Comparison of ENCODE assay signal across 33 cellular contexts in genomic region chr18:60191926-60192325, GRCh38.
"Had no signal": no experiment of that assay in that cellular context is flagged by ENCODE, and none has a peak within 500 bp of the region (broad histone marks: within the 10 kb centered on the region; RNA-seq: fewer than 3 reads in every experiment).

No MANE protein-coding gene starts in this region.

- H3K4me1 ChIP-seq: pancreas, prostate gland, sigmoid colon, uterus had no signal

- H3K4me3 ChIP-seq: gastroesophageal sphincter, pancreas, prostate gland, sigmoid colon, uterus had no signal

- H3K27me3 ChIP-seq: gastroesophageal sphincter, pancreas, sigmoid colon, uterus had no signal

- H3K9me3 Mint-ChIP-seq: memory B cell; stimulated activated effector memory CD8-positive, alpha-beta T cell treated with anti-CD3 and anti-CD28 coated beads, Interleukin-12 subunit alpha, Interleukin-12 subunit beta, amount 100 ng/mL, for 72 hours; stimulated activated naive CD8-positive, alpha-beta T cell treated with anti-CD3 and anti-CD28 coated beads, Interleukin-15, Interleukin-2, amounts not matched to agents 100 ng/mL and 50 ng/mL, for 24 hours had no signal

- FAIRE-seq: bronchial epithelial cell, colon, pancreas, small intestine, TTC549 had no signal

- H3K4me1 Mint-ChIP-seq: activated CD8-positive, alpha-beta memory T cell treated with anti-CD3 and anti-CD28 coated beads, Interleukin-2, amount 10 ng/mL, durations not matched to agents 7 days and 5 days; memory B cell; stimulated activated effector memory CD8-positive, alpha-beta T cell treated with anti-CD3 and anti-CD28 coated beads, Interleukin-12 subunit alpha, Interleukin-12 subunit beta, amount 100 ng/mL, for 72 hours had no signal

- H3K27ac Mint-ChIP-seq: activated CD8-positive, alpha-beta memory T cell treated with anti-CD3 and anti-CD28 coated beads, Interleukin-2, amount 10 ng/mL, durations not matched to agents 7 days and 5 days; activated CD8-positive, alpha-beta T cell treated with anti-CD3 and anti-CD28 coated beads, Interleukin-2, amount 10 ng/mL, durations not matched to agents 7 days and 5 days; activated naive CD4-positive, alpha-beta T cell treated with anti-CD3 and anti-CD28 coated beads, Interleukin-2, amount 50 U/mL, for 72 hours; activated T-cell treated with anti-CD3 and anti-CD28 coated beads, Interleukin-2, amount 50 U/mL, for 72 hours; memory B cell; stimulated activated effector memory CD8-positive, alpha-beta T cell treated with anti-CD3 and anti-CD28 coated beads, Interleukin-12 subunit alpha, Interleukin-12 subunit beta, amount 100 ng/mL, for 72 hours; stimulated activated naive CD8-positive, alpha-beta T cell treated with anti-CD3 and anti-CD28 coated beads, Interleukin-15, Interleukin-2, amounts not matched to agents 100 ng/mL and 50 ng/mL, for 24 hours; type B pancreatic cell had no signal

- H3K27me3 Mint-ChIP-seq: activated CD8-positive, alpha-beta memory T cell treated with anti-CD3 and anti-CD28 coated beads, Interleukin-2, amount 10 ng/mL, durations not matched to agents 7 days and 5 days; naive thymus-derived CD4-positive, alpha-beta T cell; stimulated activated naive CD8-positive, alpha-beta T cell treated with anti-CD3 and anti-CD28 coated beads, Interleukin-15, Interleukin-2, amounts not matched to agents 100 ng/mL and 50 ng/mL, for 24 hours had no signal

- H3K36me3 Mint-ChIP-seq: activated CD8-positive, alpha-beta memory T cell treated with anti-CD3 and anti-CD28 coated beads, Interleukin-2, amount 10 ng/mL, durations not matched to agents 7 days and 5 days; activated naive CD4-positive, alpha-beta T cell treated with anti-CD3 and anti-CD28 coated beads, Interleukin-2, amount 50 U/mL, for 72 hours; memory B cell; naive thymus-derived CD4-positive, alpha-beta T cell; stimulated activated effector memory CD8-positive, alpha-beta T cell treated with anti-CD3 and anti-CD28 coated beads, Interleukin-12 subunit alpha, Interleukin-12 subunit beta, amount 100 ng/mL, for 72 hours; type B pancreatic cell had no signal

- DNase-seq: activated CD4-positive, alpha-beta T cell treated with anti-CD3 and anti-CD28 coated beads, Interleukin-2, amount 50 U/mL, for 1 hour; activated CD8-positive, alpha-beta memory T cell treated with anti-CD3 and anti-CD28 coated beads, Interleukin-2, amount 10 ng/mL, durations not matched to agents 7 days and 5 days; activated CD8-positive, alpha-beta T cell treated with anti-CD3 and anti-CD28 coated beads, Interleukin-2, amount 10 ng/mL, durations not matched to agents 7 days and 5 days; activated naive CD4-positive, alpha-beta T cell; activated T-cell treated with anti-CD3 and anti-CD28 coated beads for 4 hours; activated T-cell treated with anti-CD3 and anti-CD28 coated beads, Interleukin-2, amount 50 U/mL, for 72 hours; anterior cingulate cortex; effector CD8-positive, alpha-beta T cell; head of caudate nucleus; hypothalamus; midbrain; naive thymus-derived CD4-positive, alpha-beta T cell; nucleus accumbens; pancreas; retina; sigmoid colon; small intestine; stimulated activated CD4-positive, alpha-beta T cell treated with anti-CD3 and anti-CD28 coated beads, Interleukin-4, amount 100 ng/mL, for 24 hours; T-helper 9 cell; uterus had no signal

- H3K27ac ChIP-seq: epithelial cell of prostate, gastroesophageal sphincter, pancreas, prostate gland, sigmoid colon, uterus, VCaP had no signal

- H3K4me3 Mint-ChIP-seq: activated CD8-positive, alpha-beta memory T cell treated with anti-CD3 and anti-CD28 coated beads, Interleukin-2, amount 10 ng/mL, durations not matched to agents 7 days and 5 days; activated CD8-positive, alpha-beta T cell treated with anti-CD3 and anti-CD28 coated beads, Interleukin-2, amount 10 ng/mL, durations not matched to agents 7 days and 5 days; activated T-cell treated with anti-CD3 and anti-CD28 coated beads, Interleukin-2, amount 50 U/mL, for 72 hours; memory B cell; naive thymus-derived CD4-positive, alpha-beta T cell; stimulated activated effector memory CD8-positive, alpha-beta T cell treated with anti-CD3 and anti-CD28 coated beads, Interleukin-12 subunit alpha, Interleukin-12 subunit beta, amount 100 ng/mL, for 72 hours; stimulated activated naive CD8-positive, alpha-beta T cell treated with anti-CD3 and anti-CD28 coated beads, Interleukin-15, Interleukin-2, amounts not matched to agents 100 ng/mL and 50 ng/mL, for 24 hours; type B pancreatic cell had no signal

- H3K36me3 ChIP-seq: gastroesophageal sphincter, pancreas, prostate gland, sigmoid colon, uterus had no signal

- ATAC-seq: activated CD4-positive, CD25-positive, alpha-beta regulatory T cell treated with anti-CD3 and anti-CD28 coated beads, Interleukin-2, amount 50 U/mL, for 24 hours; activated CD8-positive, alpha-beta memory T cell treated with anti-CD3 and anti-CD28 coated beads, Interleukin-2, amount 10 ng/mL, durations not matched to agents 7 days and 5 days; activated CD8-positive, alpha-beta T cell treated with anti-CD3 and anti-CD28 coated beads, Interleukin-2, amount 10 ng/mL, durations not matched to agents 7 days and 5 days; activated naive CD4-positive, alpha-beta T cell treated with anti-CD3 and anti-CD28 coated beads, Interleukin-2, amount 50 U/mL, for 72 hours; activated T-cell treated with anti-CD3 and anti-CD28 coated beads, Interleukin-2, amount 50 U/mL, for 72 hours; gastroesophageal sphincter; naive thymus-derived CD4-positive, alpha-beta T cell; pancreas; stimulated activated effector memory CD8-positive, alpha-beta T cell treated with anti-CD3 and anti-CD28 coated beads, Interleukin-12 subunit alpha, Interleukin-12 subunit beta, amount 100 ng/mL, for 72 hours had no signal

- H3K9me3 ChIP-seq: gastroesophageal sphincter, pancreas, prostate gland, sigmoid colon, uterus had no signal
